Comparison of ENCODE assay signal across 38 cellular contexts in the genomic region with DNA sequence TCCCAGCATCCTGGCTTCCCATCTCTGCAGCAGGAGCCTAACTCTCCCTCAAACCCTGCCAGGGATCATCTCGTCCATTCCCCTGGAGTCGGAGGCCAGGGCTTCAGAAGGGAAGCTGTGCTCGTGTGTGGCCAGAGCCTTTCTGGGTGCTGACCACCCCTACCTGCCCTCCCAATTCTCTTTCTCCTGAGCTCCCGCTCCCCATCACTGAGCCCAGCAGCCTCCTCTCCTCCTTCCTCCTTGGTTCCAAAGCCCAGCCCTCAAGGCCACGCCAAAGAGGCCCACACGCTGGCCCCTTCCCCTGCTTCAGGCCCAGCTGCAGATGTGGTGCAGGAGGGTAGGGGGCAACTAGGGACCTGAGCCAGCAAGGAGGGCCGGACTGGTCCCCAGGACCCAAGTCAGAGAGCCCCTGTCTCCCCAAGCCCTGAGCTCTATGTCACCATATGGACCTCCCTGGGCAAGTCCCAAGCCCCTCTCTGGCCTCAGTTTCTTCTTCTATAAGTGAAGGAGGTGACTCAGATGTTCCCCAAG. TPM values are rescaled to one million over a fixed set of nuclear protein-coding genes. Genes with fewer than 3 reads are reported as not detected.
"Had no signal": no experiment of that assay in that cellular context is flagged by ENCODE, and none has a peak within 500 bp of the region (broad histone marks: within the 10 kb centered on the region; RNA-seq: fewer than 3 reads in every experiment).

No MANE protein-coding gene starts in this region.

- H3K36me3 Mint-ChIP-seq: memory B cell, natural killer cell, type B pancreatic cell had no signal

- H3K9me3 ChIP-seq: colonic mucosa, esophagus muscularis mucosa, heart right ventricle, left ventricle myocardium inferior, pancreas, stomach, testis, tibial artery had no signal

- ATAC-seq: heart right ventricle, left colon, natural killer cell, pancreas, sciatic nerve had no signal

- H3K27ac Mint-ChIP-seq: dendritic cell treated with granulocyte-macrophage colony-stimulating factor and Interleukin-4, amounts not matched to agents 40 ng/mL and 50 ng/mL, for 4 days; endodermal cell; memory B cell; natural killer cell; type B pancreatic cell had no signal

- H3K36me3 ChIP-seq: colonic mucosa, esophagus muscularis mucosa, heart right ventricle, left ventricle myocardium inferior, pancreas, stomach, tibial artery had no signal

- H3K27ac ChIP-seq: colonic mucosa, epithelial cell of prostate, esophagus muscularis mucosa, heart right ventricle, left ventricle myocardium inferior, pancreas, stomach, testis, tibial artery had no signal

- H3K27me3 ChIP-seq: colonic mucosa, pancreas, testis had no signal

- FAIRE-seq: islet of Langerhans, pancreas, urothelium cell line had no signal

- H3K4me3 ChIP-seq: colonic mucosa, esophagus muscularis mucosa, heart right ventricle, left ventricle myocardium inferior, lung, pancreas, stomach, testis, tibial artery had no signal

- H3K4me1 ChIP-seq: colonic mucosa, esophagus muscularis mucosa, pancreas, stomach, testis, tibial artery had no signal

- H3K9me3 Mint-ChIP-seq: central memory CD8-positive, alpha-beta T cell; dendritic cell treated with granulocyte-macrophage colony-stimulating factor and Interleukin-4, amounts not matched to agents 40 ng/mL and 50 ng/mL, for 4 days; endodermal cell; memory B cell; natural killer cell; type B pancreatic cell had no signal

- H3K4me3 Mint-ChIP-seq: central memory CD8-positive, alpha-beta T cell; dendritic cell treated with granulocyte-macrophage colony-stimulating factor and Interleukin-4, amounts not matched to agents 40 ng/mL and 50 ng/mL, for 4 days; endodermal cell; memory B cell; natural killer cell; type B pancreatic cell had no signal

- DNase-seq: colonic mucosa; effector CD8-positive, alpha-beta T cell; endodermal cell; foreskin melanocyte; glutamatergic neuron; heart right ventricle; hippocampal formation; kidney glomerular epithelial cell; left colon; left ventricle myocardium inferior; natural killer cell; occipital lobe; retina; stimulated activated CD4-positive, alpha-beta T cell treated with anti-CD3 and anti-CD28 coated beads, Interleukin-15, amount 100 ng/mL, for 24 hours; stimulated activated CD4-positive, alpha-beta T cell treated with anti-CD3 and anti-CD28 coated beads, Interleukin-4, amount 100 ng/mL, for 1 hour; stimulated activated CD8-positive, alpha-beta memory T cell treated with anti-CD3 and anti-CD28 coated beads, Interleukin-4, amount 100 ng/mL, for 48 hours; stimulated activated naive CD4-positive, alpha-beta T cell treated with Interleukin-2 at 50 U/mL for 16 hours; stomach; testis; tibial artery had no signal

RNA-seq across cellular contexts. Expression of a gene that starts 1.3 kb away (rescaled TPM):
- total RNA-seq: chondrocyte, endodermal cell, esophagus muscularis mucosa, heart right ventricle, left ventricle myocardium inferior, lung, mononuclear cell, natural killer cell, occipital lobe, pancreas, posterior vena cava, pulmonary artery endothelial cell, sciatic nerve, skeletal muscle tissue, stomach, subcutaneous adipose tissue had no signal
- polyA plus RNA-seq: lung, neural cell, pancreas had no signal
